24 cellular contexts compared by ENCODE assay signal in genomic region chr2:133248264-133248663, GRCh38.
DNase-seq lines count a peak whose midpoint lies in the region; ATAC-seq and TF ChIP-seq lines count a peak whose summit lies in the region.
"Had no signal": no experiment of that assay in that cellular context is flagged by ENCODE, and none has a peak within 500 bp of the region (broad histone marks: within the 10 kb centered on the region; RNA-seq: fewer than 3 reads in every experiment).

No MANE protein-coding gene starts in this region.

- no peak overlapping the region for H3K4me3 ChIP-seq in SK-N-MC
- H3K4me3 ChIP-seq in heart left ventricle = no peak overlapping the region
- no peak overlapping the region for H3K4me3 ChIP-seq in right cardiac atrium (ENCODE audit: low read length)
- no peak overlapping the region for H3K4me3 ChIP-seq in hepatocyte
- H3K4me3 ChIP-seq: A549 had no signal

- TF ChIP-seq CTCF in heart left ventricle (IDR thresholded peaks at IDR 0.05) = no peak
- no peak for TF ChIP-seq CTCF in hepatocyte (IDR thresholded peaks at IDR 0.05; ENCODE audit: poor library complexity)

- no peaks in the 10 kb centered on the region for H3K79me2 ChIP-seq in hepatocyte

- H3K36me3 Mint-ChIP-seq in activated naive CD4-positive, alpha-beta T cell treated with anti-CD3 and anti-CD28 coated beads, Interleukin-2, amount 50 U/mL, for 72 hours = no peaks in the 10 kb centered on the region
- H3K36me3 Mint-ChIP-seq: CD4-positive, alpha-beta memory T cell had no signal

- H3K9me3 Mint-ChIP-seq in activated naive CD4-positive, alpha-beta T cell treated with anti-CD3 and anti-CD28 coated beads, Interleukin-2, amount 50 U/mL, for 72 hours = peaks cover 0 to 5% of the 10 kb centered on the region in 2 donors

- no peak for DNase-seq in SK-N-MC (ENCODE audit: low read depth, low spot score)
- DNase-seq in heart left ventricle = peak in 3 of 5 donors; percentile 32 to 58 (median 35)
- DNase-seq in right cardiac atrium = peak in 1 of 3 donors; percentile 44
- no peak for DNase-seq in hepatocyte (ENCODE audit: low spot score)
- no peak for DNase-seq in activated naive CD4-positive, alpha-beta T cell treated with anti-CD3 and anti-CD28 coated beads, Interleukin-2, amount 50 U/mL, for 72 hours (ENCODE audit: low spot score in 2 of 2)
- DNase-seq: C1 segment of cervical spinal cord; CD4-positive, alpha-beta memory T cell; COR-L47; NCI-H1092; NCI-H1417 treated with DMSO at 0.1 percent for 48 hours; NCI-H187; NCI-H2081 treated with DMSO at 0.1 percent for 48 hours; NCI-H2171; NCI-H226; NCI-H510A; NCI-H69; SIG-M5; SK-N-SH had no signal

- H3K27ac ChIP-seq in SK-N-MC = peak overlapping the region; percentile 90
- peak overlapping the region in 9 of 12 donors; percentile 25 to 76 (median 44) for H3K27ac ChIP-seq in heart left ventricle
- H3K27ac ChIP-seq in right cardiac atrium (ENCODE audit: low read length) = peak overlapping the region; percentile 48
- no peak overlapping the region for H3K27ac ChIP-seq in hepatocyte
- H3K27ac ChIP-seq: A549, RWPE1 had no signal

- no peaks in the 10 kb centered on the region for H3K9me2 ChIP-seq in hepatocyte (replicated peaks; ENCODE audit: insufficient read depth)
- H3K9me2 ChIP-seq: SK-N-SH had no signal

- H3K36me3 ChIP-seq in SK-N-MC (ENCODE audit: insufficient read depth, low read length) (no peaks in the 10 kb centered on the region; the same call in none of the 2 replicates), heart left ventricle (no peaks in the 10 kb centered on the region), hepatocyte (replicated peaks; ENCODE audit: insufficient read depth, low read depth) (no peaks in the 10 kb centered on the region)

- no peak overlapping the region for H2AFZ ChIP-seq in hepatocyte

- WGBS in heart left ventricle, 4 donors = 47 to 62% (median 53%) methylated on average over 4 of the region's 4 CpGs
- WGBS in right cardiac atrium = 74% methylated on average over 4 of the region's 4 CpGs
- 93% methylated on average over 4 of the region's 4 CpGs for WGBS in hepatocyte (ENCODE audit: low lambda C conversion rate, missing lambda C conversion rate)

- no peaks in the 10 kb centered on the region for H3K9me3 ChIP-seq in SK-N-MC (ENCODE audit: low read depth, low read length)
- no peaks in the 10 kb centered on the region for H3K9me3 ChIP-seq in heart left ventricle
- H3K9me3 ChIP-seq in right cardiac atrium (ENCODE audit: control insufficient read depth, low read length) = no peaks in the 10 kb centered on the region
- no peaks in the 10 kb centered on the region for H3K9me3 ChIP-seq in hepatocyte (ENCODE audit: low read depth)
- H3K9me3 ChIP-seq: A549, SK-N-SH had no signal

- H3K4me1 ChIP-seq in heart left ventricle (peaks cover 0 to 24% (median 8%) of the 10 kb centered on the region in 12 donors), right cardiac atrium (ENCODE audit: control insufficient read depth, insufficient read depth, low read length) (no peaks in the 10 kb centered on the region), hepatocyte (ENCODE audit: insufficient read depth) (no peaks in the 10 kb centered on the region)
- H3K4me1 ChIP-seq: A549 had no signal

- H3K9ac ChIP-seq in SK-N-MC (ENCODE audit: insufficient read length) = no peak overlapping the region
- H3K9ac ChIP-seq: SK-N-SH had no signal

- ATAC-seq in heart left ventricle = peak; percentile 77 to 94 (median 90)
- ATAC-seq in right cardiac atrium = peak; percentile 46 to 68
- no peak for ATAC-seq in HG02840 (IDR thresholded peaks at IDR 0.05; ENCODE audit: low FRiP score, unreplicated experiment)
- ATAC-seq in GM18907 (IDR thresholded peaks at IDR 0.05; ENCODE audit: unreplicated experiment) = no peak
- no peak for ATAC-seq in activated naive CD4-positive, alpha-beta T cell treated with anti-CD3 and anti-CD28 coated beads, Interleukin-2, amount 50 U/mL, for 72 hours
- ATAC-seq: A549, HCT116, Panc1 had no signal

- no peaks in the 10 kb centered on the region for H3K27me3 ChIP-seq in heart left ventricle
- no peaks in the 10 kb centered on the region for H3K27me3 ChIP-seq in right cardiac atrium (ENCODE audit: control insufficient read depth, insufficient read depth)
- H3K27me3 ChIP-seq in hepatocyte = no peaks in the 10 kb centered on the region

- no peaks in the 10 kb centered on the region for H4K20me1 ChIP-seq in hepatocyte (ENCODE audit: insufficient read depth, poor library complexity, severe bottlenecking)

- no peak for TF ChIP-seq POLR2A in heart left ventricle (IDR thresholded peaks at IDR 0.05)

- intact Hi-C loops in heart left ventricle (cut with DNase I) (no loop called here), right cardiac atrium (cut with DNase I) (no loop called here)

- H3K4me2 ChIP-seq in hepatocyte = no peak overlapping the region
- H3K4me2 ChIP-seq: A549, SK-N-SH had no signal

- H3K27ac Mint-ChIP-seq in activated naive CD4-positive, alpha-beta T cell treated with anti-CD3 and anti-CD28 coated beads, Interleukin-2, amount 50 U/mL, for 72 hours = no peak overlapping the region
- H3K27ac Mint-ChIP-seq: CD4-positive, alpha-beta memory T cell had no signal

Comparison
In these comparisons a context has a peak if more than half of its experiments do, and no peak if none do; other contexts are left out.
1. DNase-seq: peak in heart left ventricle (3 of 5); none in SK-N-MC (single experiment), hepatocyte (single experiment) and activated naive CD4-positive, alpha-beta T cell treated with anti-CD3 and anti-CD28 coated beads, Interleukin-2, amount 50 U/mL, for 72 hours (0 of 2).
2. ATAC-seq: peak in heart left ventricle (4 of 4) and right cardiac atrium (2 of 2); none in HG02840 (single experiment), GM18907 (single experiment) and activated naive CD4-positive, alpha-beta T cell treated with anti-CD3 and anti-CD28 coated beads, Interleukin-2, amount 50 U/mL, for 72 hours (0 of 2).